ENCODE assay signal across 8 cellular contexts in genomic region chr15:64046347-64047153, GRCh38. TPM values are rescaled to one million over a fixed set of nuclear protein-coding genes. Genes with fewer than 3 reads are reported as not detected.
DNase-seq lines count a peak whose midpoint lies in the region; ATAC-seq and TF ChIP-seq lines count a peak whose summit lies in the region.

DAPK2 (minus strand) TSS chr15:64046485; CDS start chr15:64040261, 6,224 bp downstream.

- peaks cover 40% of the 10 kb centered on the region for H3K27me3 ChIP-seq in DND-41 (ENCODE audit: insufficient read depth, low read length, poor library complexity)
- H3K27me3 ChIP-seq in GM23248 (replicated peaks; ENCODE audit: insufficient read depth): no peaks in the 10 kb centered on the region
- no peaks in the 10 kb centered on the region for H3K27me3 ChIP-seq in right lobe of liver

- H3K79me2 ChIP-seq in DND-41 (ENCODE audit: insufficient read depth, low read length): no peaks in the 10 kb centered on the region
- peaks cover 7% of the 10 kb centered on the region; the same call in 1 of the 2 replicates for H3K79me2 ChIP-seq in GM23248 (ENCODE audit: insufficient read depth)

- H3K4me2 ChIP-seq in DND-41 (ENCODE audit: insufficient read depth, low read length): peak within 1 kb of the TSS; percentile 56
- H3K4me2 ChIP-seq in GM23248 (ENCODE audit: unreplicated experiment): peak within 1 kb of the TSS; percentile 83

- peak; percentile 48 for TF ChIP-seq POLR2A in right lobe of liver (IDR thresholded peaks at IDR 0.05)

- in situ Hi-C loops in GM23248 (cut with MboI): no loop called here

- TF ChIP-seq CTCF in DND-41 (IDR thresholded peaks at IDR 0.05; ENCODE audit: borderline replicate concordance, extremely low read depth, low read length, poor library complexity, severe bottlenecking) (peak; percentile 45), right lobe of liver (IDR thresholded peaks at IDR 0.05) (peak; percentile 76 to 91 (median 84))

- H3F3A ChIP-seq in GM23248 (ENCODE audit: insufficient read depth): no peaks in the 10 kb centered on the region

- 16 to 21% methylated on average over 35 to 50 of the region's 69 CpGs for WGBS in GM23248 (ENCODE audit: low coverage in 1 of 2, low lambda C conversion rate in 2 of 2, missing lambda C conversion rate in 2 of 2), 2 experiments
- WGBS in right lobe of liver (ENCODE audit: insufficient coverage, low coverage, low lambda C conversion rate, missing lambda C conversion rate): 13% methylated on average over 14 of the region's 69 CpGs

- intact Hi-C loops in right lobe of liver (cut with DNase I): no loop called here

- H3K9me3 ChIP-seq in DND-41 (ENCODE audit: insufficient read depth, low read length, severe bottlenecking): no peaks in the 10 kb centered on the region
- no peaks in the 10 kb centered on the region for H3K9me3 ChIP-seq in GM23248 (ENCODE audit: low read depth)
- no peaks in the 10 kb centered on the region for H3K9me3 ChIP-seq in right lobe of liver

- H3K27ac ChIP-seq in DND-41 (ENCODE audit: low read length) (no peak within 1 kb of the TSS), GM23248 (no peak within 1 kb of the TSS), right lobe of liver (peak within 1 kb of the TSS in 2 of 3 donors; percentile 16 to 29)

- H3K36me3 ChIP-seq in DND-41 (ENCODE audit: insufficient read depth, low read length) (no peaks in the 10 kb centered on the region), GM23248 (ENCODE audit: low read depth) (no peaks in the 10 kb centered on the region), right lobe of liver (no peaks in the 10 kb centered on the region)

- DNase-seq in DND-41 (peak; percentile 31), GM23248 (peak; percentile 86), NCI-H2196 treated with DMSO at 0.1 percent for 48 hours (lab: John Stamatoyannopoulos, UW; ENCODE audit: unreplicated experiment) (peak; percentile 13), dermis microvascular lymphatic vessel endothelial cell (ENCODE audit: low read depth in 2 of 2) (peak; percentile 15 to 71), right lobe of liver (peak; percentile 78 to 83 (median 82)), NCI-H128 (lab: John Stamatoyannopoulos, UW; ENCODE audit: unreplicated experiment) (no peak)
- DNase-seq in activated CD4-positive, alpha-beta T cell treated with anti-CD3 and anti-CD28 coated beads, Interleukin-2, amount 50 U/mL, for 24 hours (ENCODE audit: low read depth in 1 of 2, low spot score in 1 of 2): peak; percentile 36 to 49
- peak; percentile 68 for DNase-seq in stimulated activated CD4-positive, alpha-beta T cell treated with anti-CD3 and anti-CD28 coated beads, Interleukin-4, amount 100 ng/mL, for 1 hour

- H3K9ac ChIP-seq in DND-41 (ENCODE audit: low read depth, low read length) (no peak within 1 kb of the TSS), GM23248 (peak within 1 kb of the TSS; percentile 71)

- H4K20me1 ChIP-seq in DND-41 (ENCODE audit: insufficient read depth, low read length) (no peaks in the 10 kb centered on the region), GM23248 (ENCODE audit: insufficient read depth) (no peaks in the 10 kb centered on the region)

- no peak within 1 kb of the TSS for H2AFZ ChIP-seq in DND-41 (ENCODE audit: low read depth, low read length)
- peak within 1 kb of the TSS; percentile 90 for H2AFZ ChIP-seq in GM23248

- H3K9me2 ChIP-seq in GM23248 (ENCODE audit: insufficient read depth): no peaks in the 10 kb centered on the region

- ATAC-seq in DND-41 (ENCODE audit: insufficient read depth, low read depth): peak; percentile 91
- peak; percentile 85 to 94 (median 90) for ATAC-seq in right lobe of liver

- H3K4me1 ChIP-seq in DND-41 (ENCODE audit: insufficient read depth, low read length) (peaks cover 5% of the 10 kb centered on the region; the same call in 1 of the 2 replicates), GM23248 (ENCODE audit: insufficient read depth) (peaks cover 8% of the 10 kb centered on the region; the same call in 1 of the 2 replicates), right lobe of liver (peaks cover 0 to 17% (median 3%) of the 10 kb centered on the region in 4 donors)

- peak within 1 kb of the TSS in 1 of 2 experiments; percentile 38; a peak in 2 of 4 replicates for H3K4me3 ChIP-seq in DND-41 (ENCODE audit: low read depth in 1 of 2, low read length in 2 of 2)
- H3K4me3 ChIP-seq in GM23248: peak within 1 kb of the TSS; percentile 80
- peak within 1 kb of the TSS; percentile 50 to 60 (median 58) for H3K4me3 ChIP-seq in right lobe of liver

RNA-seq across cellular contexts. Expression of gene DAPK2, which starts in this region (rescaled TPM):
- total RNA-seq in GM23248 (2014; rRNA removed; shearing (Covaris generic)): 2.1 and 7.5 TPM in 2 replicates
- 5.2 and 5.8 TPM in 2 replicates for polyA plus RNA-seq in GM23248 (2016; fragmentation: Nextera tagmentation; extraction: Ambion mirVana)
- total RNA-seq in dermis microvascular lymphatic vessel endothelial cell (7.4 and 10.9 TPM in 2 replicates), right lobe of liver (10 to 100 TPM in 1 of 6 experiments, 1 to 10 TPM in 5; 1.5 to 11.5 (median 4.7) TPM)

Comparison
In these comparisons a context has a peak if more than half of its experiments do, and no peak if none do; other contexts are left out.
1. H3K27ac ChIP-seq: peak in right lobe of liver (2 of 3); none in DND-41 (single experiment) and GM23248 (single experiment).